Comparison of ENCODE assay signal across 9 cellular contexts in genomic region chr2:70766357-70767093, GRCh38. TPM values are rescaled to one million over a fixed set of nuclear protein-coding genes. Genes with fewer than 3 reads are reported as not detected.
DNase-seq lines count a peak whose midpoint lies in the region; ATAC-seq and TF ChIP-seq lines count a peak whose summit lies in the region.
"Had no signal": no experiment of that assay in that cellular context is flagged by ENCODE, and none has a peak within 500 bp of the region (broad histone marks: within the 10 kb centered on the region; RNA-seq: fewer than 3 reads in every experiment).

No MANE protein-coding gene starts in this region.

- DNase-seq in activated CD4-positive, alpha-beta T cell treated with anti-CD3 and anti-CD28 coated beads, Interleukin-2, amount 10 ng/mL, durations not matched to agents 24 days and 14 days = no peak
- DNase-seq in activated CD4-positive, alpha-beta T cell treated with anti-CD3 and anti-CD28 coated beads for 48 hours = no peak
- DNase-seq in SK-N-MC (ENCODE audit: low read depth, low spot score) (no peak), right cardiac atrium (no peak), spleen (no peak), RPMI8226 (no peak)
- DNase-seq: amniotic stem cell had no signal

- H3K4me1 ChIP-seq in right cardiac atrium (ENCODE audit: control insufficient read depth, insufficient read depth, low read length) = no peaks in the 10 kb centered on the region
- H3K4me1 ChIP-seq in spleen = peaks cover 9 to 20% (median 17%) of the 10 kb centered on the region in 6 donors

- TF ChIP-seq POLR2A in spleen (IDR thresholded peaks at IDR 0.05) = no peak

- peaks cover 3% of the 10 kb centered on the region for H3K27me3 ChIP-seq in right cardiac atrium (ENCODE audit: control insufficient read depth, insufficient read depth)
- H3K27me3 ChIP-seq in spleen (replicated peaks in 1 of 7) = peaks cover 0 to 78% (median 38%) of the 10 kb centered on the region in 7 donors

- TF ChIP-seq CTCF in spleen (IDR thresholded peaks at IDR 0.05 in 8 of 11, conservative IDR thresholded peaks at IDR 0.05 in 3 of 11) = no peak

- H3K27ac Mint-ChIP-seq in activated CD4-positive, alpha-beta T cell treated with anti-CD3 and anti-CD28 coated beads, Interleukin-2, amount 10 ng/mL, durations not matched to agents 24 days and 14 days = peak overlapping the region; percentile 32

- ATAC-seq in right cardiac atrium (no peak), GM18870 (IDR thresholded peaks at IDR 0.05; ENCODE audit: unreplicated experiment) (no peak), HG03159 (IDR thresholded peaks at IDR 0.05; ENCODE audit: unreplicated experiment) (no peak)

- no peak overlapping the region for H3K9ac ChIP-seq in SK-N-MC (ENCODE audit: insufficient read length)

- no peaks in the 10 kb centered on the region for H3K36me3 ChIP-seq in SK-N-MC (ENCODE audit: insufficient read depth, low read length)
- no peaks in the 10 kb centered on the region for H3K36me3 ChIP-seq in spleen

- intact Hi-C loops in activated CD4-positive, alpha-beta T cell treated with anti-CD3 and anti-CD28 coated beads, Interleukin-2, amount 10 ng/mL, durations not matched to agents 24 days and 14 days (cut with micrococcal nuclease) = loop anchor here (5.0 kb wide), 1 partner anchor 109 kb away; no protein-coding TSS in a partner anchor
- intact Hi-C loops in right cardiac atrium (cut with DNase I) = no loop called here
- intact Hi-C loops in spleen (cut with DNase I; ENCODE audit: low total_unique reads) = no loop called here

- H3K4me3 ChIP-seq in SK-N-MC = peak overlapping the region; percentile 72
- H3K4me3 ChIP-seq in right cardiac atrium (ENCODE audit: low read length) = peak overlapping the region; percentile 63
- H3K4me3 ChIP-seq in spleen = peak overlapping the region in 7 of 8 donors; percentile 41 to 80 (median 49)

- H3K4me3 Mint-ChIP-seq in activated CD4-positive, alpha-beta T cell treated with anti-CD3 and anti-CD28 coated beads, Interleukin-2, amount 10 ng/mL, durations not matched to agents 24 days and 14 days = peak overlapping the region; percentile 82

- peaks cover 10% of the 10 kb centered on the region for H3K4me1 Mint-ChIP-seq in activated CD4-positive, alpha-beta T cell treated with anti-CD3 and anti-CD28 coated beads, Interleukin-2, amount 10 ng/mL, durations not matched to agents 24 days and 14 days

- peaks cover 40% of the 10 kb centered on the region for H3K27me3 Mint-ChIP-seq in activated CD4-positive, alpha-beta T cell treated with anti-CD3 and anti-CD28 coated beads, Interleukin-2, amount 10 ng/mL, durations not matched to agents 24 days and 14 days

- no peaks in the 10 kb centered on the region for H3K36me3 Mint-ChIP-seq in activated CD4-positive, alpha-beta T cell treated with anti-CD3 and anti-CD28 coated beads, Interleukin-2, amount 10 ng/mL, durations not matched to agents 24 days and 14 days (ENCODE audit: low read depth)

- WGBS in right cardiac atrium = 27% methylated on average over 7 of the region's 7 CpGs
- 10 to 15% (median 11%) methylated on average over 7 of the region's 7 CpGs for WGBS in spleen, 5 donors

- H3K9me3 ChIP-seq in SK-N-MC (ENCODE audit: low read depth, low read length) (no peaks in the 10 kb centered on the region), right cardiac atrium (ENCODE audit: control insufficient read depth, low read length) (no peaks in the 10 kb centered on the region), spleen (no peaks in the 10 kb centered on the region)

- no peak overlapping the region for H3K27ac ChIP-seq in SK-N-MC
- no peak overlapping the region for H3K27ac ChIP-seq in right cardiac atrium (ENCODE audit: low read length)
- H3K27ac ChIP-seq in spleen = peak overlapping the region in 2 of 8 donors; percentile 53 to 74

- H3K9me3 Mint-ChIP-seq in activated CD4-positive, alpha-beta T cell treated with anti-CD3 and anti-CD28 coated beads, Interleukin-2, amount 10 ng/mL, durations not matched to agents 24 days and 14 days = no peaks in the 10 kb centered on the region

RNA-seq across cellular contexts. Expression of gene ADD2, which starts 1.5 kb away (rescaled TPM):
- total RNA-seq in activated CD4-positive, alpha-beta T cell treated with anti-CD3 and anti-CD28 coated beads, Interleukin-2, amount 10 ng/mL, durations not matched to agents 24 days and 14 days = 6.1 and 8.2 TPM in 2 replicates
- total RNA-seq in right cardiac atrium = 1 to 10 TPM in 1 of 4 donors, under 1 TPM in 3; 0.40 to 1.3 (median 0.60) TPM
- polyA plus RNA-seq in right cardiac atrium = 0.45 TPM
- 1 to 10 TPM; 3.3 to 7.1 (median 4.2) TPM for total RNA-seq in spleen
- 1 to 10 TPM in 1 of 3 donors, under 1 TPM in 2; 0.47 to 1.8 (median 0.50) TPM for polyA plus RNA-seq in spleen

RNA-seq across cellular contexts. Expression of gene FIGLA, which starts 23.9 kb away (rescaled TPM):
- total RNA-seq in activated CD4-positive, alpha-beta T cell treated with anti-CD3 and anti-CD28 coated beads, Interleukin-2, amount 10 ng/mL, durations not matched to agents 24 days and 14 days = not detected in 2 replicates
- total RNA-seq in right cardiac atrium (not detected), spleen (not detected)
- polyA plus RNA-seq in right cardiac atrium (not detected), spleen (under 1 TPM in 2 of 3 donors, not detected in 1; 0.14 to 0.39 TPM)

RNA-seq across cellular contexts. Expression of gene CLEC4F, which starts 53.9 kb away (rescaled TPM):
- total RNA-seq in activated CD4-positive, alpha-beta T cell treated with anti-CD3 and anti-CD28 coated beads, Interleukin-2, amount 10 ng/mL, durations not matched to agents 24 days and 14 days = not detected in 2 replicates
- total RNA-seq in right cardiac atrium = under 1 TPM in 3 of 4 donors, not detected in 1; 0.12 to 0.40 (median 0.17) TPM
- polyA plus RNA-seq in right cardiac atrium = 0.36 TPM
- 1 to 10 TPM in 5 of 7 donors, under 1 TPM in 1, not detected in 1; 0.64 to 4.8 (median 2.8) TPM for total RNA-seq in spleen
- polyA plus RNA-seq in spleen = 1 to 10 TPM; 1.4 to 3.3 (median 2.0) TPM
